ENCODE assay signal across 26 cellular contexts in genomic region chr10:6951771-6952170, GRCh38.
"Had no signal": no experiment of that assay in that cellular context is flagged by ENCODE, and none has a peak within 500 bp of the region (broad histone marks: within the 10 kb centered on the region; RNA-seq: fewer than 3 reads in every experiment).

No MANE protein-coding gene starts in this region.

- H3K27me3 Mint-ChIP-seq: activated B cell treated with CpG ODN at 0.5 μM for 24 hours; activated CD8-positive, alpha-beta memory T cell treated with anti-CD3 and anti-CD28 coated beads, Interleukin-2, amount 10 ng/mL, durations not matched to agents 7 days and 5 days; activated naive CD8-positive, alpha-beta T cell treated with anti-CD3 and anti-CD28 coated beads, Interleukin-2, amount 50 U/mL, for 24 hours; central memory CD8-positive, alpha-beta T cell had no signal

- H3K4me3 ChIP-seq: ascending aorta, body of pancreas had no signal

- H3K27me3 ChIP-seq: ascending aorta, body of pancreas had no signal

- H3K27ac ChIP-seq: ascending aorta, body of pancreas had no signal

- ATAC-seq: activated CD8-positive, alpha-beta memory T cell treated with anti-CD3 and anti-CD28 coated beads, Interleukin-2, amount 10 ng/mL, durations not matched to agents 7 days and 5 days; activated naive CD4-positive, alpha-beta T cell treated with anti-CD3 and anti-CD28 coated beads, Interleukin-2, amount 50 U/mL, for 72 hours; activated naive CD8-positive, alpha-beta T cell treated with anti-CD3 and anti-CD28 coated beads, Interleukin-2, amount 50 U/mL, for 24 hours; activated T-cell treated with anti-CD3 and anti-CD28 coated beads, Interleukin-2, amount 50 U/mL, for 4 hours; body of pancreas had no signal

- FAIRE-seq: TTC549 had no signal

- H3K9me3 Mint-ChIP-seq: activated B cell treated with CpG ODN at 0.5 μM for 24 hours; activated T-cell treated with anti-CD3 and anti-CD28 coated beads, Interleukin-2, amount 50 U/mL, for 4 hours had no signal

- H3K27ac Mint-ChIP-seq: activated B cell treated with CpG ODN at 0.5 μM for 24 hours; activated CD4-positive, alpha-beta T cell treated with anti-CD3 and anti-CD28 coated beads, Interleukin-2, amount 10 ng/mL, durations not matched to agents 24 days and 14 days; activated CD8-positive, alpha-beta memory T cell treated with anti-CD3 and anti-CD28 coated beads, Interleukin-2, amount 10 ng/mL, durations not matched to agents 7 days and 5 days; activated naive CD4-positive, alpha-beta T cell treated with anti-CD3 and anti-CD28 coated beads, Interleukin-2, amount 50 U/mL, for 72 hours; activated naive CD8-positive, alpha-beta T cell treated with anti-CD3 and anti-CD28 coated beads, Interleukin-2, amount 50 U/mL, for 24 hours had no signal

- H3K36me3 ChIP-seq: ascending aorta had no signal

- H3K4me3 Mint-ChIP-seq: activated B cell treated with CpG ODN at 0.5 μM for 24 hours; activated CD4-positive, alpha-beta T cell treated with anti-CD3 and anti-CD28 coated beads, Interleukin-2, amount 10 ng/mL, durations not matched to agents 24 days and 14 days; activated CD8-positive, alpha-beta memory T cell treated with anti-CD3 and anti-CD28 coated beads, Interleukin-2, amount 10 ng/mL, durations not matched to agents 7 days and 5 days; activated naive CD8-positive, alpha-beta T cell treated with anti-CD3 and anti-CD28 coated beads, Interleukin-2, amount 50 U/mL, for 24 hours; activated T-cell treated with anti-CD3 and anti-CD28 coated beads, Interleukin-2, amount 50 U/mL, for 4 hours; central memory CD8-positive, alpha-beta T cell had no signal

- H3K4me1 Mint-ChIP-seq: activated B cell treated with CpG ODN at 0.5 μM for 24 hours; activated CD4-positive, alpha-beta T cell treated with anti-CD3 and anti-CD28 coated beads, Interleukin-2, amount 10 ng/mL, durations not matched to agents 24 days and 14 days had no signal

- DNase-seq: activated B cell treated with CpG ODN at 0.5 μM for 24 hours; activated CD4-positive, alpha-beta T cell treated with anti-CD3 and anti-CD28 coated beads for 1 hour; activated CD4-positive, alpha-beta T cell treated with anti-CD3 and anti-CD28 coated beads, Interleukin-2, amount 10 ng/mL, durations not matched to agents 24 days and 14 days; activated CD4-positive, alpha-beta T cell treated with anti-CD3 and anti-CD28 coated beads, Interleukin-2, amount 50 U/mL, for 48 hours; activated CD8-positive, alpha-beta memory T cell treated with anti-CD3 and anti-CD28 coated beads, Interleukin-2, amount 10 ng/mL, durations not matched to agents 7 days and 5 days; activated effector memory CD4-positive, alpha-beta T cell treated with anti-CD3 and anti-CD28 coated beads, Interleukin-2, amount 50 U/mL, for 16 hours; activated naive CD4-positive, alpha-beta T cell treated with Interleukin-2 at 50 U/mL for 16 hours; activated naive CD8-positive, alpha-beta T cell treated with anti-CD3 and anti-CD28 coated beads, Interleukin-2, amount 50 U/mL, for 24 hours; activated T-cell treated with anti-CD3 and anti-CD28 coated beads, Interleukin-2, amount 50 U/mL, for 4 hours; amniotic stem cell; body of pancreas; MM.1S; NCI-H1105; NCI-H1694; NCI-H2029; NCI-H2107; NCI-H446; NCI-H524; NCI-H774; SIG-M5; T-helper 2 cell; T1000 had no signal
